In genomic region chr3:139756529-139757103, GRCh38 we compare ENCODE assay signal across 24 cellular contexts.
"Had no signal": no experiment of that assay in that cellular context is flagged by ENCODE, and none has a peak within 500 bp of the region (broad histone marks: within the 10 kb centered on the region; RNA-seq: fewer than 3 reads in every experiment).

No MANE protein-coding gene starts in this region.

- DNase-seq: effector memory CD8-positive, alpha-beta T cell; foreskin keratinocyte; heart left ventricle; left cardiac atrium; left lung; mesendoderm; midbrain; naive thymus-derived CD8-positive, alpha-beta T cell; nephron progenitor cell; nucleus accumbens; ovary; posterior cingulate gyrus; psoas muscle; right cardiac atrium; sigmoid colon; stimulated activated CD4-positive, alpha-beta T cell treated with anti-CD3 and anti-CD28 coated beads, Interleukin-2, amount 100 ng/mL, for 24 hours; stimulated activated CD4-positive, alpha-beta T cell treated with anti-CD3 and anti-CD28 coated beads, Interleukin-4, amount 100 ng/mL, for 24 hours; transverse colon had no signal

- H3K27me3 Mint-ChIP-seq: effector memory CD8-positive, alpha-beta T cell; naive thymus-derived CD8-positive, alpha-beta T cell; stimulated activated memory B cell treated with anti-CD40 and anti-IgM and Interleukin-4, amounts not matched to agents 10 μg/mL and 1 μg/mL and 100 μg/mL, for 72 hours; stimulated activated naive CD8-positive, alpha-beta T cell treated with anti-CD3 and anti-CD28 coated beads, Interleukin-15, Interleukin-2, amounts not matched to agents 100 ng/mL and 50 ng/mL, for 24 hours had no signal

- H3K4me1 ChIP-seq: foreskin keratinocyte, gastroesophageal sphincter, left lung, psoas muscle, suprapubic skin, transverse colon had no signal

- H3K36me3 Mint-ChIP-seq: naive thymus-derived CD8-positive, alpha-beta T cell; stimulated activated memory B cell treated with anti-CD40 and anti-IgM and Interleukin-4, amounts not matched to agents 10 μg/mL and 1 μg/mL and 100 μg/mL, for 72 hours had no signal

- H3K27ac Mint-ChIP-seq: effector memory CD8-positive, alpha-beta T cell; naive thymus-derived CD8-positive, alpha-beta T cell; nephron progenitor cell; stimulated activated memory B cell treated with anti-CD40 and anti-IgM and Interleukin-4, amounts not matched to agents 10 μg/mL and 1 μg/mL and 100 μg/mL, for 72 hours; stimulated activated naive CD8-positive, alpha-beta T cell treated with anti-CD3 and anti-CD28 coated beads, Interleukin-15, Interleukin-2, amounts not matched to agents 100 ng/mL and 50 ng/mL, for 24 hours had no signal

- H3K4me3 Mint-ChIP-seq: effector memory CD8-positive, alpha-beta T cell; naive thymus-derived CD8-positive, alpha-beta T cell; nephron progenitor cell; stimulated activated memory B cell treated with anti-CD40 and anti-IgM and Interleukin-4, amounts not matched to agents 10 μg/mL and 1 μg/mL and 100 μg/mL, for 72 hours; stimulated activated naive CD8-positive, alpha-beta T cell treated with anti-CD3 and anti-CD28 coated beads, Interleukin-15, Interleukin-2, amounts not matched to agents 100 ng/mL and 50 ng/mL, for 24 hours had no signal

- H3K27ac ChIP-seq: coronary artery, foreskin keratinocyte, gastroesophageal sphincter, heart left ventricle, hepatocyte, left lung, ovary, psoas muscle, sigmoid colon, suprapubic skin, transverse colon had no signal

- ATAC-seq: effector memory CD8-positive, alpha-beta T cell; foreskin keratinocyte; gastroesophageal sphincter; heart left ventricle; left cardiac atrium; left lung; psoas muscle; right cardiac atrium; stimulated activated memory B cell treated with anti-CD40 and anti-IgM and Interleukin-4, amounts not matched to agents 10 μg/mL and 1 μg/mL and 100 μg/mL, for 72 hours had no signal

- H3K4me1 Mint-ChIP-seq: stimulated activated memory B cell treated with anti-CD40 and anti-IgM and Interleukin-4, amounts not matched to agents 10 μg/mL and 1 μg/mL and 100 μg/mL, for 72 hours had no signal

- H3K27me3 ChIP-seq: foreskin keratinocyte, gastroesophageal sphincter, heart left ventricle, hepatocyte, left lung, ovary, sigmoid colon, suprapubic skin, transverse colon had no signal

- H3K36me3 ChIP-seq: gastroesophageal sphincter, heart left ventricle, left lung, ovary, sigmoid colon, suprapubic skin, transverse colon had no signal

- H3K4me3 ChIP-seq: coronary artery, gastroesophageal sphincter, heart left ventricle, hepatocyte, left lung, ovary, psoas muscle, sigmoid colon, suprapubic skin, transverse colon had no signal

- H3K9me3 Mint-ChIP-seq: effector memory CD8-positive, alpha-beta T cell; nephron progenitor cell; stimulated activated memory B cell treated with anti-CD40 and anti-IgM and Interleukin-4, amounts not matched to agents 10 μg/mL and 1 μg/mL and 100 μg/mL, for 72 hours; stimulated activated naive CD8-positive, alpha-beta T cell treated with anti-CD3 and anti-CD28 coated beads, Interleukin-15, Interleukin-2, amounts not matched to agents 100 ng/mL and 50 ng/mL, for 24 hours had no signal

- H3K9me3 ChIP-seq: gastroesophageal sphincter, left lung, ovary, psoas muscle, sigmoid colon, suprapubic skin, transverse colon had no signal
